ENCODE assay signal across 18 cellular contexts in the genomic region with DNA sequence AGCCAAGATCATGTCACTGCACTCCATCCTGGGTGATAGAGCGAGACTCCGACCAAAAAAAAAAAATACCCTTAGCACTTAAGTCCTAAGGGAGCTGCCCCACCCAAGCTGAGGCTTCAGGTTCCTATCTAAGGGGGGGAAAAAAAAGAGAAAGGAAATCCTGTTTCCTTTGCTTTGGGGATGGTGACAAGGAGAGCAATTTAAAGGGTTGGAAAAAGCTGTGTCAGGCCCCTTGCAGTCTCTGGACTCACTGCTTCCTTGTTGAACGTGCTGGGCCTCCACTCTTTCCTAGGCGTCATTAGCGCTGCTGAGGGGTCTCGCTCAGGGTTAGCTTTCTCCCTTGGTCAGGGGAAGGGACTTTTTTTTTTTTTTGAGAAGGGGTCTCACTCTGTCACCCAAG. TPM values are rescaled to one million over a fixed set of nuclear protein-coding genes. Genes with fewer than 3 reads are reported as not detected.
DNase-seq lines count a peak whose midpoint lies in the region; ATAC-seq and TF ChIP-seq lines count a peak whose summit lies in the region.
"Had no signal": no experiment of that assay in that cellular context is flagged by ENCODE, and none has a peak within 500 bp of the region (broad histone marks: within the 10 kb centered on the region; RNA-seq: fewer than 3 reads in every experiment).

No MANE protein-coding gene starts in this region.

- intact Hi-C loops in activated CD8-positive, alpha-beta T cell treated with anti-CD3 and anti-CD28 coated beads for 36 hours (cut with micrococcal nuclease) = no loop called here
- intact Hi-C loops in PC-3 (cut with micrococcal nuclease) = no loop called here

- H3K27ac ChIP-seq in BLaER1 (peak overlapping the region; percentile 18; the same call in 1 of the 2 replicates), PC-3 (ENCODE audit: low read length) (no peak overlapping the region)
- H3K27ac ChIP-seq: HL-60 had no signal

- no peak for DNase-seq in activated CD8-positive, alpha-beta T cell treated with anti-CD3 and anti-CD28 coated beads, Interleukin-2, amount 10 ng/mL, durations not matched to agents 7 days and 5 days
- DNase-seq in activated CD8-positive, alpha-beta T cell treated with anti-CD3 and anti-CD28 coated beads for 36 hours = no peak
- DNase-seq in endothelial cell (ENCODE audit: low spot score) (no peak), PC-3 (no peak)
- no peak for DNase-seq in stimulated activated naive B cell treated with anti-CD40 and anti-IgM and Interleukin-4, amounts not matched to agents 10 μg/mL and 1 μg/mL and 100 μg/mL, for 72 hours
- DNase-seq: 8988T; BE2C; CD4-positive, alpha-beta memory T cell; DMS153; DMS79; GDM1; HCEC 1CT; IMR-90 had no signal

- no peak overlapping the region for H3K4me3 ChIP-seq in BLaER1
- no peak overlapping the region for H3K4me3 ChIP-seq in PC-3 (ENCODE audit: low read length)
- H3K4me3 ChIP-seq: GM23338 had no signal

- H3K27ac Mint-ChIP-seq in activated CD8-positive, alpha-beta T cell treated with anti-CD3 and anti-CD28 coated beads, Interleukin-2, amount 10 ng/mL, durations not matched to agents 7 days and 5 days = peak overlapping the region; percentile 18
- no peak overlapping the region for H3K27ac Mint-ChIP-seq in activated CD8-positive, alpha-beta T cell treated with anti-CD3 and anti-CD28 coated beads for 36 hours
- H3K27ac Mint-ChIP-seq in endothelial cell (ENCODE audit: unreplicated experiment) = peak overlapping the region; percentile 74
- H3K27ac Mint-ChIP-seq in stimulated activated naive B cell treated with anti-CD40 and anti-IgM and Interleukin-4, amounts not matched to agents 10 μg/mL and 1 μg/mL and 100 μg/mL, for 72 hours = peak overlapping the region; percentile 65
- H3K27ac Mint-ChIP-seq: GM23338 had no signal

- H4K20me1 ChIP-seq in BLaER1 (peaks cover 88% of the 10 kb centered on the region), PC-3 (ENCODE audit: low read length) (0 out of 2 replicates have a peak, but pooled peaks cover 3% of the 10 kb centered on the region)

- H3K4me2 ChIP-seq in BLaER1 (peak overlapping the region; percentile 58), PC-3 (ENCODE audit: low read length) (no peak overlapping the region)
- H3K4me2 ChIP-seq: GM23338 had no signal

- no peak overlapping the region; the same call in 1 of the 2 replicates for H3K9ac ChIP-seq in BLaER1
- H3K9ac ChIP-seq in PC-3 (ENCODE audit: low read length) = no peak overlapping the region

- H3K4me1 ChIP-seq in BLaER1 (peaks cover 30% of the 10 kb centered on the region), PC-3 (ENCODE audit: insufficient read depth, low read length) (no peaks in the 10 kb centered on the region)
- H3K4me1 ChIP-seq: BE2C had no signal

- H3K9me2 ChIP-seq in PC-3 (replicated peaks; ENCODE audit: low read length) = no peaks in the 10 kb centered on the region

- BruUV-seq in PC-3 (replicated peaks; lab: Mats Ljungman, UMichigan) = no TSS peak

- H3K36me3 ChIP-seq in BLaER1 (peaks cover 97% of the 10 kb centered on the region), PC-3 (ENCODE audit: low read depth, low read length) (peaks cover 57% of the 10 kb centered on the region)

- H3K27me3 ChIP-seq in BLaER1 (no peaks in the 10 kb centered on the region), PC-3 (ENCODE audit: low read length) (no peaks in the 10 kb centered on the region)
- H3K27me3 ChIP-seq: BE2C had no signal

- H3K36me3 Mint-ChIP-seq in activated CD8-positive, alpha-beta T cell treated with anti-CD3 and anti-CD28 coated beads, Interleukin-2, amount 10 ng/mL, durations not matched to agents 7 days and 5 days (ENCODE audit: low read depth) = peaks cover 53% of the 10 kb centered on the region
- H3K36me3 Mint-ChIP-seq in activated CD8-positive, alpha-beta T cell treated with anti-CD3 and anti-CD28 coated beads for 36 hours (ENCODE audit: low read depth) = peaks cover 51% of the 10 kb centered on the region
- H3K36me3 Mint-ChIP-seq in endothelial cell (ENCODE audit: low read depth, unreplicated experiment) = peaks cover 37% of the 10 kb centered on the region
- H3K36me3 Mint-ChIP-seq in stimulated activated naive B cell treated with anti-CD40 and anti-IgM and Interleukin-4, amounts not matched to agents 10 μg/mL and 1 μg/mL and 100 μg/mL, for 72 hours = peaks cover 38 to 68% of the 10 kb centered on the region in 2 donors

- peaks cover 5% of the 10 kb centered on the region; the same call in 1 of the 2 replicates for H3K9me3 ChIP-seq in BLaER1
- no peaks in the 10 kb centered on the region for H3K9me3 ChIP-seq in PC-3 (ENCODE audit: low read length)
- H3K9me3 ChIP-seq: BE2C had no signal

- H3K4me3 Mint-ChIP-seq in activated CD8-positive, alpha-beta T cell treated with anti-CD3 and anti-CD28 coated beads, Interleukin-2, amount 10 ng/mL, durations not matched to agents 7 days and 5 days = no peak overlapping the region
- no peak overlapping the region for H3K4me3 Mint-ChIP-seq in activated CD8-positive, alpha-beta T cell treated with anti-CD3 and anti-CD28 coated beads for 36 hours
- H3K4me3 Mint-ChIP-seq in endothelial cell (ENCODE audit: unreplicated experiment) = no peak overlapping the region
- no peak overlapping the region for H3K4me3 Mint-ChIP-seq in stimulated activated naive B cell treated with anti-CD40 and anti-IgM and Interleukin-4, amounts not matched to agents 10 μg/mL and 1 μg/mL and 100 μg/mL, for 72 hours
- H3K4me3 Mint-ChIP-seq: CD14-positive monocyte; CD4-positive, alpha-beta memory T cell; GM23338 had no signal

- no peak for TF ChIP-seq CTCF in activated CD8-positive, alpha-beta T cell treated with anti-CD3 and anti-CD28 coated beads for 36 hours (IDR thresholded peaks at IDR 0.05)
- TF ChIP-seq CTCF in endothelial cell (IDR thresholded peaks at IDR 0.05; ENCODE audit: unreplicated experiment) (no peak), PC-3 (conservative IDR thresholded peaks at IDR 0.05; ENCODE audit: low read depth, low read length) (no peak)

- H3K4me1 Mint-ChIP-seq in activated CD8-positive, alpha-beta T cell treated with anti-CD3 and anti-CD28 coated beads, Interleukin-2, amount 10 ng/mL, durations not matched to agents 7 days and 5 days (ENCODE audit: low read depth) = peaks cover 24% of the 10 kb centered on the region
- peaks cover 15% of the 10 kb centered on the region for H3K4me1 Mint-ChIP-seq in activated CD8-positive, alpha-beta T cell treated with anti-CD3 and anti-CD28 coated beads for 36 hours (ENCODE audit: low read depth)
- H3K4me1 Mint-ChIP-seq in endothelial cell (ENCODE audit: unreplicated experiment) = peaks cover 58% of the 10 kb centered on the region
- H3K4me1 Mint-ChIP-seq in stimulated activated naive B cell treated with anti-CD40 and anti-IgM and Interleukin-4, amounts not matched to agents 10 μg/mL and 1 μg/mL and 100 μg/mL, for 72 hours = peaks cover 16 to 26% of the 10 kb centered on the region in 2 donors
- H3K4me1 Mint-ChIP-seq: GM23338 had no signal

- peaks cover 54% of the 10 kb centered on the region for H3K79me2 ChIP-seq in PC-3 (ENCODE audit: low read length)

- CTCF ChIA-PET in activated CD8-positive, alpha-beta T cell treated with anti-CD3 and anti-CD28 coated beads, Interleukin-2, amount 10 ng/mL, durations not matched to agents 7 days and 5 days (lab: Charles Lee) = interaction anchor here (1.2 to 1.3 kb wide), 3 partner anchors 44 to 104 kb away, joined by 3 read pairs; a partner anchor contains a TSS
- CTCF ChIA-PET in activated CD8-positive, alpha-beta T cell treated with anti-CD3 and anti-CD28 coated beads for 36 hours (lab: Charles Lee) = interaction anchor here (1.1 to 3.7 kb wide), 6 partner anchors 11 to 96 kb away, joined by 4 to 19 read pairs (median 8); a partner anchor contains a TSS
- CTCF ChIA-PET in PC-3 (lab: Charles Lee) = interaction anchor here (0.6 to 0.8 kb wide), 2 partner anchors 16 to 96 kb away, joined by 3 read pairs; no protein-coding TSS in a partner anchor

- no peak overlapping the region for H2AFZ ChIP-seq in PC-3 (ENCODE audit: low read length)
- H2AFZ ChIP-seq: GM23338 had no signal

- POLR2A ChIA-PET in activated CD8-positive, alpha-beta T cell treated with anti-CD3 and anti-CD28 coated beads, Interleukin-2, amount 10 ng/mL, durations not matched to agents 7 days and 5 days (lab: Charles Lee) = no interaction called here
- POLR2A ChIA-PET in activated CD8-positive, alpha-beta T cell treated with anti-CD3 and anti-CD28 coated beads for 36 hours (lab: Charles Lee) = interaction anchor here (1.3 kb wide), 1 partner anchor 16 kb away, joined by 5 read pairs; no protein-coding TSS in a partner anchor
- POLR2A ChIA-PET in PC-3 (lab: Charles Lee; ENCODE audit: unreplicated experiment) = no interaction called here

- no peak for ATAC-seq in activated CD8-positive, alpha-beta T cell treated with anti-CD3 and anti-CD28 coated beads, Interleukin-2, amount 10 ng/mL, durations not matched to agents 7 days and 5 days
- no peak for ATAC-seq in activated CD8-positive, alpha-beta T cell treated with anti-CD3 and anti-CD28 coated beads for 36 hours
- ATAC-seq in stimulated activated naive B cell treated with anti-CD40 and anti-IgM and Interleukin-4, amounts not matched to agents 10 μg/mL and 1 μg/mL and 100 μg/mL, for 72 hours (replicated peaks) = no peak
- ATAC-seq in GM19351 (IDR thresholded peaks at IDR 0.05; ENCODE audit: unreplicated experiment) = no peak
- ATAC-seq in PC-3 = no peak
- ATAC-seq: GM23338 had no signal

- no peaks in the 10 kb centered on the region for H3F3A ChIP-seq in PC-3 (ENCODE audit: low read length, unreplicated experiment)

- H3K9me3 Mint-ChIP-seq in activated CD8-positive, alpha-beta T cell treated with anti-CD3 and anti-CD28 coated beads, Interleukin-2, amount 10 ng/mL, durations not matched to agents 7 days and 5 days (ENCODE audit: insufficient read depth) = no peaks in the 10 kb centered on the region
- H3K9me3 Mint-ChIP-seq in activated CD8-positive, alpha-beta T cell treated with anti-CD3 and anti-CD28 coated beads for 36 hours = no peaks in the 10 kb centered on the region
- H3K9me3 Mint-ChIP-seq in endothelial cell (ENCODE audit: unreplicated experiment) = no peaks in the 10 kb centered on the region
- no peaks in the 10 kb centered on the region for H3K9me3 Mint-ChIP-seq in stimulated activated naive B cell treated with anti-CD40 and anti-IgM and Interleukin-4, amounts not matched to agents 10 μg/mL and 1 μg/mL and 100 μg/mL, for 72 hours
- H3K9me3 Mint-ChIP-seq: CD4-positive, alpha-beta memory T cell; GM23338 had no signal

- no peaks in the 10 kb centered on the region for H3K27me3 Mint-ChIP-seq in activated CD8-positive, alpha-beta T cell treated with anti-CD3 and anti-CD28 coated beads, Interleukin-2, amount 10 ng/mL, durations not matched to agents 7 days and 5 days (ENCODE audit: low read depth)
- H3K27me3 Mint-ChIP-seq in activated CD8-positive, alpha-beta T cell treated with anti-CD3 and anti-CD28 coated beads for 36 hours = no peaks in the 10 kb centered on the region
- peaks cover 3% of the 10 kb centered on the region for H3K27me3 Mint-ChIP-seq in endothelial cell (ENCODE audit: unreplicated experiment)
- H3K27me3 Mint-ChIP-seq in stimulated activated naive B cell treated with anti-CD40 and anti-IgM and Interleukin-4, amounts not matched to agents 10 μg/mL and 1 μg/mL and 100 μg/mL, for 72 hours = no peaks in the 10 kb centered on the region
- H3K27me3 Mint-ChIP-seq: CD4-positive, alpha-beta memory T cell had no signal

RNA-seq across cellular contexts. Expression of a gene that starts 18.1 kb away (rescaled TPM):
- 10 to 100 TPM; 71.9 to 75.5 TPM for total RNA-seq in activated CD8-positive, alpha-beta T cell treated with anti-CD3 and anti-CD28 coated beads, Interleukin-2, amount 10 ng/mL, durations not matched to agents 7 days and 5 days
- total RNA-seq in activated CD8-positive, alpha-beta T cell treated with anti-CD3 and anti-CD28 coated beads for 36 hours = 10 to 100 TPM; 69.8 to 70.6 TPM
- 91.9 TPM for total RNA-seq in endothelial cell (ENCODE audit: unreplicated experiment)
- 103 TPM in 2 replicates for total RNA-seq in PC-3 (2014; rRNA removed)

RNA-seq across cellular contexts. Expression of a gene that starts 31.2 kb away (rescaled TPM):
- total RNA-seq in activated CD8-positive, alpha-beta T cell treated with anti-CD3 and anti-CD28 coated beads, Interleukin-2, amount 10 ng/mL, durations not matched to agents 7 days and 5 days = 10 to 100 TPM; 84.0 to 86.7 TPM
- 100 to 1,000 TPM; 297 to 315 TPM for total RNA-seq in activated CD8-positive, alpha-beta T cell treated with anti-CD3 and anti-CD28 coated beads for 36 hours
- total RNA-seq in endothelial cell (ENCODE audit: unreplicated experiment) = not detected
- 6.9 and 7.8 TPM in 2 replicates for total RNA-seq in PC-3 (2014; rRNA removed)
- total RNA-seq: IMR-90 had no signal

RNA-seq across cellular contexts. Expression of a gene that starts 34.0 kb away (rescaled TPM):
- total RNA-seq in activated CD8-positive, alpha-beta T cell treated with anti-CD3 and anti-CD28 coated beads, Interleukin-2, amount 10 ng/mL, durations not matched to agents 7 days and 5 days = 100 to 1,000 TPM; 261 to 264 TPM
- 100 to 1,000 TPM; 232 to 235 TPM for total RNA-seq in activated CD8-positive, alpha-beta T cell treated with anti-CD3 and anti-CD28 coated beads for 36 hours
- total RNA-seq in endothelial cell (ENCODE audit: unreplicated experiment) = 175 TPM
- 586 and 1,030 TPM in 2 replicates for total RNA-seq in PC-3 (2014; rRNA removed)

RNA-seq across cellular contexts. Expression of a gene that starts 44.6 kb away (rescaled TPM):
- 10 to 100 TPM; 59.8 to 62.6 TPM for total RNA-seq in activated CD8-positive, alpha-beta T cell treated with anti-CD3 and anti-CD28 coated beads, Interleukin-2, amount 10 ng/mL, durations not matched to agents 7 days and 5 days
- 10 to 100 TPM; 84.2 to 93.6 TPM for total RNA-seq in activated CD8-positive, alpha-beta T cell treated with anti-CD3 and anti-CD28 coated beads for 36 hours
- total RNA-seq in endothelial cell (ENCODE audit: unreplicated experiment) = 26.7 TPM
- total RNA-seq in PC-3 (2014; rRNA removed) = 232 and 275 TPM in 2 replicates

RNA-seq across cellular contexts. Expression of a gene that starts 56.9 kb away (rescaled TPM):
- 10 to 100 TPM; 56.3 to 58.8 TPM for total RNA-seq in activated CD8-positive, alpha-beta T cell treated with anti-CD3 and anti-CD28 coated beads, Interleukin-2, amount 10 ng/mL, durations not matched to agents 7 days and 5 days
- 10 to 100 TPM; 40.6 to 44.5 TPM for total RNA-seq in activated CD8-positive, alpha-beta T cell treated with anti-CD3 and anti-CD28 coated beads for 36 hours
- 33.4 TPM for total RNA-seq in endothelial cell (ENCODE audit: unreplicated experiment)
- 39.2 and 51.7 TPM in 2 replicates for total RNA-seq in PC-3 (2014; rRNA removed)
